In genomic region chr3:18443670-18444596, GRCh38 we compare ENCODE assay signal across 8 cellular contexts. TPM values are rescaled to one million over a fixed set of nuclear protein-coding genes. Genes with fewer than 3 reads are reported as not detected.
A peak's percentile ranks its signal among the peaks of the same experiment; 100 is the strongest.
DNase-seq lines count a peak whose midpoint lies in the region; ATAC-seq and TF ChIP-seq lines count a peak whose summit lies in the region.

No MANE protein-coding gene starts in this region.

- no peak for ATAC-seq in CD4-positive, alpha-beta T cell (ENCODE audit: poor library complexity)
- ATAC-seq in activated naive CD4-positive, alpha-beta T cell treated with anti-CD3 and anti-CD28 coated beads, Interleukin-2, amount 50 U/mL, for 72 hours = no peak
- no peak for ATAC-seq in HG03442 (IDR thresholded peaks at IDR 0.05; ENCODE audit: unreplicated experiment)

- peaks cover 0 to 18% of the 10 kb centered on the region in 2 donors for H3K4me1 ChIP-seq in right atrium auricular region

- intact Hi-C loops in CD4-positive, alpha-beta T cell (cut with DNase I, micrococcal nuclease) = loop anchor here (1.0 to 5.0 kb wide), 5 partner anchors 20 to 309 kb away; no protein-coding TSS in a partner anchor

- no peaks in the 10 kb centered on the region for H3K27me3 ChIP-seq in CD4-positive, alpha-beta T cell (ENCODE audit: control insufficient read depth, insufficient read depth, low read length)
- H3K27me3 ChIP-seq in right atrium auricular region = no peaks in the 10 kb centered on the region

- peak in 7 of 10 experiments; percentile 2 to 41 (median 14) for DNase-seq in CD4-positive, alpha-beta T cell
- DNase-seq in NCI-H2029 (lab: John Stamatoyannopoulos, UW) (peak; percentile 43), right atrium auricular region (ENCODE audit: low spot score) (no peak), retina (peak; percentile 69), NCI-H1436 treated with DMSO at 0.1 percent for 48 hours (lab: John Stamatoyannopoulos, UW) (no peak)
- DNase-seq in activated naive CD4-positive, alpha-beta T cell treated with anti-CD3 and anti-CD28 coated beads, Interleukin-2, amount 50 U/mL, for 72 hours (ENCODE audit: low spot score in 2 of 2) = peak in 1 of 2 donors; percentile 67
- no peak for DNase-seq in effector CD4-positive, alpha-beta T cell

- H3K4me3 Mint-ChIP-seq in CD4-positive, alpha-beta T cell = peak overlapping the region; percentile 96

- no peaks in the 10 kb centered on the region for H3K27me3 Mint-ChIP-seq in CD4-positive, alpha-beta T cell

- H3K27ac ChIP-seq in CD4-positive, alpha-beta T cell (ENCODE audit: low read depth, low read length) = peak overlapping the region; percentile 86
- no peak overlapping the region for H3K27ac ChIP-seq in right atrium auricular region

- no peaks in the 10 kb centered on the region for H3K36me3 ChIP-seq in right atrium auricular region

- H3K9me3 ChIP-seq in CD4-positive, alpha-beta T cell (ENCODE audit: control insufficient read depth, low read length) = peaks cover 3% of the 10 kb centered on the region
- peaks cover 0 to 5% of the 10 kb centered on the region in 2 donors for H3K9me3 ChIP-seq in right atrium auricular region

- peaks cover 62% of the 10 kb centered on the region for H3K4me1 Mint-ChIP-seq in CD4-positive, alpha-beta T cell (ENCODE audit: low read depth)

- H3K4me3 ChIP-seq in right atrium auricular region = peak overlapping the region; percentile 44 to 64

- peak overlapping the region; percentile 97 for H3K27ac Mint-ChIP-seq in CD4-positive, alpha-beta T cell
- peak overlapping the region; percentile 97 for H3K27ac Mint-ChIP-seq in activated naive CD4-positive, alpha-beta T cell treated with anti-CD3 and anti-CD28 coated beads, Interleukin-2, amount 50 U/mL, for 72 hours

- peaks cover 65% of the 10 kb centered on the region for H3K36me3 Mint-ChIP-seq in CD4-positive, alpha-beta T cell (ENCODE audit: low read depth)
- H3K36me3 Mint-ChIP-seq in activated naive CD4-positive, alpha-beta T cell treated with anti-CD3 and anti-CD28 coated beads, Interleukin-2, amount 50 U/mL, for 72 hours = peaks cover 69 to 84% of the 10 kb centered on the region in 2 donors

- POLR2A ChIA-PET in CD4-positive, alpha-beta T cell (lab: Charles Lee) = interaction anchor here (0.7 to 10.4 kb wide), 34 partner anchors 7 to 546 kb away, joined by 3 to 152 read pairs (median 4); partner anchors contain the start of gene SATB1

- TF ChIP-seq CTCF in CD4-positive, alpha-beta T cell (IDR thresholded peaks at IDR 0.05) = no peak
- no peak for TF ChIP-seq CTCF in right atrium auricular region (IDR thresholded peaks at IDR 0.05)

- CTCF ChIA-PET in CD4-positive, alpha-beta T cell (lab: Charles Lee) = interaction anchor here (0.7 to 2.4 kb wide), 13 partner anchors 7 to 314 kb away, joined by 3 to 15 read pairs (median 4); no protein-coding TSS in a partner anchor

- H3K9me3 Mint-ChIP-seq in CD4-positive, alpha-beta T cell = no peaks in the 10 kb centered on the region
- H3K9me3 Mint-ChIP-seq in activated naive CD4-positive, alpha-beta T cell treated with anti-CD3 and anti-CD28 coated beads, Interleukin-2, amount 50 U/mL, for 72 hours = no peaks in the 10 kb centered on the region

RNA-seq across cellular contexts. Expression of gene SATB1, which starts 18.8 kb away (rescaled TPM):
- 100 to 1,000 TPM; 390 to 393 TPM for total RNA-seq in CD4-positive, alpha-beta T cell
- total RNA-seq in activated naive CD4-positive, alpha-beta T cell treated with anti-CD3 and anti-CD28 coated beads, Interleukin-2, amount 50 U/mL, for 72 hours = 100 to 1,000 TPM; 279 to 444 TPM
- total RNA-seq in right atrium auricular region = 10 to 100 TPM; 41.6 to 45.2 TPM

Comparison
In these comparisons a context has a peak if more than half of its experiments do, and no peak if none do; other contexts are left out.
1. DNase-seq: peak in CD4-positive, alpha-beta T cell (7 of 10), NCI-H2029 (single experiment) and retina (single experiment); none in right atrium auricular region (single experiment), effector CD4-positive, alpha-beta T cell (single experiment) and NCI-H1436 treated with DMSO at 0.1 percent for 48 hours (single experiment).
2. RNA of gene SATB1, which starts 18.8 kb away (total RNA-seq): 279 to 444 TPM in activated naive CD4-positive, alpha-beta T cell treated with anti-CD3 and anti-CD28 coated beads, Interleukin-2, amount 50 U/mL, for 72 hours and 390 to 393 TPM in CD4-positive, alpha-beta T cell; 41.6 to 45.2 TPM in right atrium auricular region; every median in the first group is over 4 times any median in the second.